In the genomic region with DNA sequence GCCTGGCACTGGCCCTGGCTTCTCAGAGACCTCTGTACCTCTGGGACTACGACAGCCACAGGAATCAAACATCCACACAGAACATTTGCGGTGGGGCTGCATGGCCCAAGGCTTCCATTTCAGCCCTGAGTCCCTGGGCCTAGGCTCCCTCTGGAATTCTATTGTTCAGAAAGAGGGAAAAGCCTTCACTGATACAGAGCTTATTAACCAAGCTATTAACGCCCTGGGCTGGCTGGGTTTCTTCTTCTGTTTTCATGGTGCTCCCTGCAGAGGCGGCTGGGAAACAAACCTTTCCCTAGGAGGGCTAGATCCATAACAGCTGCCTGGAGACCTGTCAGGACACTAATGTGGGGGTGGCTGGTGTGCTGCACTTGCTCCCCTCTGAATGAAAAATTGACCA, we compare ENCODE assay signal across 19 cellular contexts.
DNase-seq lines count a peak whose midpoint lies in the region; ATAC-seq, FAIRE-seq and TF ChIP-seq lines count a peak whose summit lies in the region.
"Had no signal": no experiment of that assay in that cellular context is flagged by ENCODE, and none has a peak within 500 bp of the region (broad histone marks: within the 10 kb centered on the region; RNA-seq: fewer than 3 reads in every experiment).

No MANE protein-coding gene starts in this region.

- H3K4me3 Mint-ChIP-seq in GM23338: no peak overlapping the region
- H3K4me3 Mint-ChIP-seq in neural progenitor cell: no peak overlapping the region
- H3K4me3 Mint-ChIP-seq: HFFc6 had no signal

- no peaks in the 10 kb centered on the region for H3K9me2 ChIP-seq in GM23338 (ENCODE audit: insufficient read depth)

- H3K4me2 ChIP-seq in GM23338 (no peak overlapping the region), H1 (ENCODE audit: insufficient read depth in 1 of 2, low read depth in 2 of 2, low read length in 2 of 2) (no peak overlapping the region), neural progenitor cell (peak overlapping the region; percentile 50)
- H3K4me2 ChIP-seq: BLaER1 treated with 17β-estradiol and CSF1 and Interleukin-3, amounts not matched to agents 10 nM and 100 nM had no signal

- CTCF ChIA-PET in H1 (lab: Charles Lee; ENCODE audit: partially characterized antibody): interaction anchor here (0.7 to 2.2 kb wide), 4 partner anchors 8 to 228 kb away, joined by 3 to 6 read pairs (median 4); no protein-coding TSS in a partner anchor

- H3F3A ChIP-seq in GM23338 (replicated peaks; ENCODE audit: low read depth) (no peaks in the 10 kb centered on the region), neural progenitor cell (ENCODE audit: low read depth) (peaks cover 14% of the 10 kb centered on the region)

- H3K56ac ChIP-seq in H1 (replicated peaks; ENCODE audit: insufficient read length, low read depth, low read length): no peak overlapping the region

- H3K4me1 ChIP-seq in GM23338 (ENCODE audit: insufficient read depth) (peaks cover 6% of the 10 kb centered on the region; the same call in 1 of the 2 replicates), H1 (replicated peaks in 1 of 4; ENCODE audit: control insufficient read depth in 3 of 4, insufficient read depth in 4 of 4, low read length in 3 of 4) (no peaks in the 10 kb centered on the region), neural progenitor cell (peaks cover 39% of the 10 kb centered on the region)
- H3K4me1 ChIP-seq: BLaER1 treated with 17β-estradiol and CSF1 and Interleukin-3, amounts not matched to agents 10 nM and 100 nM had no signal

- H3K9me3 ChIP-seq in H1 (ENCODE audit: insufficient read depth in 2 of 2, low read depth in 1 of 2, low read length in 1 of 2) (peaks cover 0 to 3% of the 10 kb centered on the region in 2 experiments; a peak in 1 of 4 replicates), neural progenitor cell (ENCODE audit: low read depth) (no peaks in the 10 kb centered on the region)

- H4K91ac ChIP-seq in H1 (replicated peaks; ENCODE audit: insufficient read length, low read length): no peak overlapping the region

- no peak overlapping the region for H3K4ac ChIP-seq in H1 (replicated peaks; ENCODE audit: insufficient read length, low read depth, low read length)

- peaks cover 15% of the 10 kb centered on the region for H3K79me2 ChIP-seq in GM23338 (replicated peaks; ENCODE audit: insufficient read depth)
- no peaks in the 10 kb centered on the region for H3K79me2 ChIP-seq in H1 (ENCODE audit: control insufficient read depth in 1 of 2, insufficient read depth in 2 of 2, low read length in 2 of 2)
- peaks cover 27% of the 10 kb centered on the region for H3K79me2 ChIP-seq in neural progenitor cell (ENCODE audit: low read depth)

- no peak for TF ChIP-seq POLR2A in H1 (IDR thresholded peaks at IDR 0.05; ENCODE audit: control extremely low read depth in 1 of 2, low read depth in 2 of 2, low read length in 2 of 2)

- peaks cover 2% of the 10 kb centered on the region for H3K27me3 Mint-ChIP-seq in GM23338 (ENCODE audit: insufficient read depth, low read depth, poor library complexity)
- H3K27me3 Mint-ChIP-seq in neural progenitor cell (ENCODE audit: insufficient read depth, low read depth): peaks cover 2% of the 10 kb centered on the region
- H3K27me3 Mint-ChIP-seq: CD4-positive, CD25-positive, alpha-beta regulatory T cell had no signal

- H3K9ac ChIP-seq in H1 (replicated peaks in 1 of 4; ENCODE audit: extremely low read depth in 1 of 4, low read depth in 3 of 4, low read length in 3 of 4): no peak overlapping the region
- no peak overlapping the region for H3K9ac ChIP-seq in neural progenitor cell
- H3K9ac ChIP-seq: BLaER1 treated with 17β-estradiol and CSF1 and Interleukin-3, amounts not matched to agents 10 nM and 100 nM had no signal

- no peak overlapping the region for H3K27ac ChIP-seq in GM23338 (ENCODE audit: low read depth)
- no peak overlapping the region for H3K27ac ChIP-seq in H1 (ENCODE audit: low read depth, low read length)
- peak overlapping the region; percentile 77 for H3K27ac ChIP-seq in neural progenitor cell
- H3K27ac ChIP-seq: BLaER1 treated with 17β-estradiol and CSF1 and Interleukin-3, amounts not matched to agents 10 nM and 100 nM had no signal

- H2AFZ ChIP-seq in GM23338 (no peak overlapping the region), H1 (ENCODE audit: low read length) (no peak overlapping the region), neural progenitor cell (replicated peaks) (no peak overlapping the region)

- DNase-seq in GM23338 (ENCODE audit: low spot score) (no peak), NCI-H146 treated with DMSO at 0.1 percent for 48 hours (lab: John Stamatoyannopoulos, UW; ENCODE audit: unreplicated experiment) (peak; percentile 31), H1 (ENCODE audit: low read depth in 1 of 2, low spot score in 2 of 2) (no peak), neural progenitor cell (ENCODE audit: low spot score) (peak; percentile 81)
- DNase-seq in stimulated activated CD4-positive, alpha-beta T cell treated with anti-CD3 and anti-CD28 coated beads, Interleukin-2, amount 100 ng/mL, for 24 hours: no peak
- DNase-seq: 8988T; ACHN; Calu3; CD4-positive, CD25-positive, alpha-beta regulatory T cell; DMS 273 treated with DMSO at 0.1 percent for 48 hours; GOT3; HCEC 1CT; HFFc6 had no signal

- no peaks in the 10 kb centered on the region; the same call in 1 of the 2 replicates for H3K79me1 ChIP-seq in H1 (ENCODE audit: low read depth, low read length)

- no peak overlapping the region for H2BK15ac ChIP-seq in H1 (ENCODE audit: low read length)

- H3K36me3 Mint-ChIP-seq in GM23338 (ENCODE audit: low read depth) (no peaks in the 10 kb centered on the region), neural progenitor cell (peaks cover 9% of the 10 kb centered on the region)
- H3K36me3 Mint-ChIP-seq: CD4-positive, CD25-positive, alpha-beta regulatory T cell had no signal

- no peaks in the 10 kb centered on the region for H3K36me3 ChIP-seq in GM23338 (ENCODE audit: insufficient read depth)
- H3K36me3 ChIP-seq in H1 (ENCODE audit: control insufficient read depth in 2 of 4, insufficient read depth in 4 of 4, low read length in 3 of 4): no peaks in the 10 kb centered on the region
- no peaks in the 10 kb centered on the region for H3K36me3 ChIP-seq in neural progenitor cell
- H3K36me3 ChIP-seq: BLaER1 treated with 17β-estradiol and CSF1 and Interleukin-3, amounts not matched to agents 10 nM and 100 nM had no signal

- H2BK5ac ChIP-seq in H1 (ENCODE audit: low read depth, low read length): no peak overlapping the region

- H3K23ac ChIP-seq in H1 (ENCODE audit: insufficient read length): no peak overlapping the region

- peak; percentile 69 for ATAC-seq in GM23338
- ATAC-seq in HG02840 (IDR thresholded peaks at IDR 0.05; ENCODE audit: low FRiP score, unreplicated experiment): no peak
- no peak for ATAC-seq in GM21447 (IDR thresholded peaks at IDR 0.05; ENCODE audit: unreplicated experiment)
- ATAC-seq: GM12878, HepG2 had no signal

- no peak overlapping the region for H4K8ac ChIP-seq in H1 (ENCODE audit: extremely low read depth, insufficient read depth, low read length)

- H2BK20ac ChIP-seq in H1 (ENCODE audit: low read length): no peak overlapping the region

- no peaks in the 10 kb centered on the region; the same call in 1 of the 2 replicates for H3K23me2 ChIP-seq in H1 (ENCODE audit: low read depth, low read length)

- FAIRE-seq in H1 (lab: Jason Lieb, UNC): no peak
- FAIRE-seq: GM12878, GM18507, HepG2 had no signal

- no peak overlapping the region for H2BK120ac ChIP-seq in H1 (replicated peaks; ENCODE audit: low read depth, low read length)

- no peak for TF ChIP-seq RAD21 in H1 (IDR thresholded peaks at IDR 0.05 in 1 of 2, conservative IDR thresholded peaks at IDR 0.05 in 1 of 2; ENCODE audit: low read depth in 2 of 2, low read length in 2 of 2)

- WGBS in H1 (ENCODE audit: extremely low coverage in 1 of 2, insufficient coverage in 1 of 2, insufficient read length in 1 of 2, insufficient replicate concordance in 2 of 2, low coverage in 1 of 2, low lambda C conversion rate in 2 of 2, missing lambda C conversion rate in 1 of 2), 2 experiments: 76% methylated on average over 4 of the region's 4 CpGs; no CpG with 5 or more reads in 1 of the 2 experiments

- H4K20me1 ChIP-seq in GM23338 (replicated peaks; ENCODE audit: insufficient read depth) (no peaks in the 10 kb centered on the region; the same call in none of the 2 replicates), H1 (replicated peaks in 1 of 2; ENCODE audit: control insufficient read depth in 1 of 2, insufficient read depth in 2 of 2, low read length in 2 of 2) (no peaks in the 10 kb centered on the region), neural progenitor cell (ENCODE audit: low read depth) (peaks cover 4% of the 10 kb centered on the region)
- H4K20me1 ChIP-seq: BLaER1 treated with 17β-estradiol and CSF1 and Interleukin-3, amounts not matched to agents 10 nM and 100 nM had no signal

- H3K27ac Mint-ChIP-seq in GM23338 (no peak overlapping the region), neural progenitor cell (peak overlapping the region; percentile 17)
- H3K27ac Mint-ChIP-seq: CD4-positive, CD25-positive, alpha-beta regulatory T cell; HFFc6 had no signal

- H3K27me3 ChIP-seq in GM23338 (ENCODE audit: insufficient read depth) (no peaks in the 10 kb centered on the region), H1 (replicated peaks in 1 of 4; ENCODE audit: control insufficient read depth in 3 of 4, extremely low read depth in 1 of 4, insufficient read depth in 3 of 4, low read length in 3 of 4) (no peaks in the 10 kb centered on the region), neural progenitor cell (no peaks in the 10 kb centered on the region)
- H3K27me3 ChIP-seq: BLaER1 treated with 17β-estradiol and CSF1 and Interleukin-3, amounts not matched to agents 10 nM and 100 nM had no signal

- H2BK12ac ChIP-seq in H1 (ENCODE audit: low read depth, low read length): no peak overlapping the region

- TF ChIP-seq CTCF in GM23338 (conservative IDR thresholded peaks at IDR 0.05; ENCODE audit: low read depth in 2 of 2) (no peak), H1 (IDR thresholded peaks at IDR 0.05; ENCODE audit: control extremely low read depth in 1 of 3, insufficient read depth in 1 of 3, low read depth in 1 of 3, low read length in 3 of 3) (no peak), neural progenitor cell (IDR thresholded peaks at IDR 0.05) (no peak)

- H3K4me1 Mint-ChIP-seq in GM23338: peaks cover 5% of the 10 kb centered on the region; the same call in 2 of the 3 replicates
- H3K4me1 Mint-ChIP-seq in neural progenitor cell: peaks cover 49% of the 10 kb centered on the region
- H3K4me1 Mint-ChIP-seq: CD4-positive, CD25-positive, alpha-beta regulatory T cell had no signal

- H3K14ac ChIP-seq in H1 (ENCODE audit: insufficient read length): no peak overlapping the region

- POLR2A ChIA-PET in H1 (lab: Charles Lee; ENCODE audit: partially characterized antibody): no interaction called here

- H2AK5ac ChIP-seq in H1 (ENCODE audit: low read depth, low read length): no peak overlapping the region

- H3K4me3 ChIP-seq in GM23338: no peak overlapping the region
- no peak overlapping the region for H3K4me3 ChIP-seq in H1 (ENCODE audit: extremely low read depth in 1 of 4, insufficient read depth in 2 of 4, low read depth in 3 of 4, low read length in 4 of 4)
- H3K4me3 ChIP-seq in neural progenitor cell: no peak overlapping the region
- H3K4me3 ChIP-seq: BLaER1 treated with 17β-estradiol and CSF1 and Interleukin-3, amounts not matched to agents 10 nM and 100 nM; GM12878 had no signal

- H4K5ac ChIP-seq in H1 (ENCODE audit: insufficient read length, low read depth, low read length): no peak overlapping the region

- H3K18ac ChIP-seq in H1 (ENCODE audit: extremely low read depth, low read length): 0 out of 2 replicates have a peak overlapping the region, but pooled peaks have one; percentile 28

- H3K9me3 Mint-ChIP-seq in GM23338 (peaks cover 3% of the 10 kb centered on the region; the same call in 2 of the 3 replicates), neural progenitor cell (peaks cover 23% of the 10 kb centered on the region)

- no peak for TF ChIP-seq EP300 in H1 (IDR thresholded peaks at IDR 0.05; ENCODE audit: borderline replicate concordance in 1 of 2, low read depth in 2 of 2, low read length in 2 of 2)

Comparison
In these comparisons a context has a peak if more than half of its experiments do, and no peak if none do; other contexts are left out.
1. DNase-seq: peak in NCI-H146 treated with DMSO at 0.1 percent for 48 hours (single experiment) and neural progenitor cell (single experiment); none in GM23338 (single experiment), H1 (0 of 2) and stimulated activated CD4-positive, alpha-beta T cell treated with anti-CD3 and anti-CD28 coated beads, Interleukin-2, amount 100 ng/mL, for 24 hours (0 of 2).